In genomic region chr2:176653856-176654443, GRCh38 we compare ENCODE assay signal across 8 cellular contexts.
DNase-seq lines count a peak whose midpoint lies in the region; ATAC-seq lines count a peak whose summit lies in the region.

No MANE protein-coding gene starts in this region.

- H4K12ac ChIP-seq in trophoblast cell (ENCODE audit: low read depth, low read length): no peak overlapping the region

- H3K23ac ChIP-seq in trophoblast cell (ENCODE audit: low read length): no peak overlapping the region

- H3K27me3 Mint-ChIP-seq in activated CD4-positive, alpha-beta T cell treated with anti-CD3 and anti-CD28 coated beads, Interleukin-2, amount 10 ng/mL, durations not matched to agents 7 days and 5 days: peaks cover 51% of the 10 kb centered on the region

- H3K4me1 ChIP-seq in trophoblast cell (ENCODE audit: control insufficient read depth in 1 of 2, insufficient read depth in 2 of 2, low read length in 2 of 2): no peaks in the 10 kb centered on the region

- H3K27ac ChIP-seq in trophoblast cell (ENCODE audit: low read depth, low read length): no peak overlapping the region

- H2BK120ac ChIP-seq in trophoblast cell (ENCODE audit: insufficient read depth, low read length, poor library complexity): no peak overlapping the region

- H3K4me1 Mint-ChIP-seq in activated CD4-positive, alpha-beta T cell treated with anti-CD3 and anti-CD28 coated beads, Interleukin-2, amount 10 ng/mL, durations not matched to agents 7 days and 5 days: peaks cover 17% of the 10 kb centered on the region

- no peaks in the 10 kb centered on the region for H3K36me3 ChIP-seq in trophoblast cell (ENCODE audit: control insufficient read depth in 1 of 2, insufficient read depth in 2 of 2, low read length in 2 of 2)

- CTCF ChIA-PET in activated CD4-positive, alpha-beta T cell treated with anti-CD3 and anti-CD28 coated beads, Interleukin-2, amount 10 ng/mL, durations not matched to agents 7 days and 5 days (lab: Charles Lee): interaction anchor here (0.6 to 1.9 kb wide), 5 partner anchors 11 to 527 kb away, joined by 3 to 7 read pairs (median 5); no protein-coding TSS in a partner anchor

- no peak overlapping the region for H3K27ac Mint-ChIP-seq in activated CD4-positive, alpha-beta T cell treated with anti-CD3 and anti-CD28 coated beads, Interleukin-2, amount 10 ng/mL, durations not matched to agents 7 days and 5 days

- no peak overlapping the region for H3K18ac ChIP-seq in trophoblast cell (ENCODE audit: low read length)

- H3K9ac ChIP-seq in trophoblast cell (ENCODE audit: low read length): no peak overlapping the region

- no peaks in the 10 kb centered on the region for H3K36me3 Mint-ChIP-seq in activated CD4-positive, alpha-beta T cell treated with anti-CD3 and anti-CD28 coated beads, Interleukin-2, amount 10 ng/mL, durations not matched to agents 7 days and 5 days (ENCODE audit: low read depth)

- no peaks in the 10 kb centered on the region for H3K9me3 Mint-ChIP-seq in activated CD4-positive, alpha-beta T cell treated with anti-CD3 and anti-CD28 coated beads, Interleukin-2, amount 10 ng/mL, durations not matched to agents 7 days and 5 days

- H4K8ac ChIP-seq in trophoblast cell (ENCODE audit: low read depth, low read length): no peak overlapping the region

- no peak overlapping the region for H3K14ac ChIP-seq in trophoblast cell (ENCODE audit: low read length)

- no peak overlapping the region for H3K4me3 Mint-ChIP-seq in activated CD4-positive, alpha-beta T cell treated with anti-CD3 and anti-CD28 coated beads, Interleukin-2, amount 10 ng/mL, durations not matched to agents 7 days and 5 days

- no peak overlapping the region for H3K4me2 ChIP-seq in trophoblast cell (ENCODE audit: low read length)

- DNase-seq in C1 segment of cervical spinal cord (lab: John Stamatoyannopoulos, UW): peak in 10 of 14 donors; percentile 4 to 42 (median 8)
- peak; percentile 32 for DNase-seq in NCI-H2107 (lab: John Stamatoyannopoulos, UW)
- DNase-seq in activated CD4-positive, alpha-beta T cell treated with anti-CD3 and anti-CD28 coated beads, Interleukin-2, amount 10 ng/mL, durations not matched to agents 7 days and 5 days: peak; percentile 46
- peak; percentile 55 for DNase-seq in germinal center (ENCODE audit: low spot score)
- DNase-seq in trophoblast cell: peak; percentile 54 to 77
- no peak for DNase-seq in activated effector memory CD4-positive, alpha-beta T cell treated with Interleukin-2 at 50 U/mL for 16 hours

- no peaks in the 10 kb centered on the region for H3K27me3 ChIP-seq in trophoblast cell (ENCODE audit: insufficient read depth, low read length)

- H4K91ac ChIP-seq in trophoblast cell (ENCODE audit: low read depth, low read length): no peak overlapping the region

- ATAC-seq in GM18508 (IDR thresholded peaks at IDR 0.05; ENCODE audit: insufficient read depth, unreplicated experiment) (peak; percentile 60), HG02981 (IDR thresholded peaks at IDR 0.05; ENCODE audit: unreplicated experiment) (peak; percentile 83)

- peaks cover 2% of the 10 kb centered on the region for H3K79me1 ChIP-seq in trophoblast cell (ENCODE audit: low read length)

- no peaks in the 10 kb centered on the region for H3K79me2 ChIP-seq in trophoblast cell (ENCODE audit: control insufficient read depth, insufficient read depth, low read length, poor library complexity)

- no peak overlapping the region for H3K4ac ChIP-seq in trophoblast cell (ENCODE audit: low read depth, low read length)

- no peak overlapping the region for H2BK5ac ChIP-seq in trophoblast cell (ENCODE audit: low read depth, low read length, poor library complexity)

- H3K9me3 ChIP-seq in trophoblast cell (ENCODE audit: insufficient read depth, low read depth, low read length): no peaks in the 10 kb centered on the region

- H3K4me3 ChIP-seq in trophoblast cell (ENCODE audit: low read depth, low read length): no peak overlapping the region

- H2AK5ac ChIP-seq in trophoblast cell (ENCODE audit: low read length): no peak overlapping the region

- H2AFZ ChIP-seq in trophoblast cell (ENCODE audit: insufficient read depth, low read length, poor library complexity): no peak overlapping the region

- POLR2A ChIA-PET in activated CD4-positive, alpha-beta T cell treated with anti-CD3 and anti-CD28 coated beads, Interleukin-2, amount 10 ng/mL, durations not matched to agents 7 days and 5 days (lab: Charles Lee): no interaction called here

- no peak overlapping the region for H2BK12ac ChIP-seq in trophoblast cell (ENCODE audit: low read length)

- no CpG with 5 or more reads among the region's 10 CpGs for WGBS in trophoblast cell (ENCODE audit: extremely low coverage, insufficient coverage, insufficient read length)
